ENCODE assay signal across 1 cellular context in the genomic region with DNA sequence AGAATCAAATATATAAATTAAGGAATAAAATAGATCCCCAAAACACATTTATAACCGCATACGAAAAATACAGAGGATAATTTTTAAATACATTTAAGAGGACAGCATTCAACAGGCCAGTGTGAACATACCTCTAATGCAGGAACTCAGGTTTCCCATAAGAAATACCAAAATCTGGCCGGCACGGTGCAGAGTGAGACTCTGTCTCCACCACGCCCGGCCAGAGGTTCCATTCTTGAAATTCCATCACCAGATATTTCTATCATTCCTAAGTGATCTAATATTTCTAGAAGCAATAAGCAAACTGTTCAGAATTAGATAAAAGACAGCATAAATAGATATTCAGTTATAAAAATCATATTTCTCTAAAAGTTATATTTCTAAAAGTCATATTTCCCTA.
TF ChIP-seq lines count a peak whose summit lies in the region.

No MANE protein-coding gene starts in this region.

TF ChIP-seq in A549, 52 proteins besides CTCF, POLR2A, EP300 and RAD21 (continued from another document):
- TF ChIP-seq KDM1A (IDR thresholded peaks at IDR 0.05; ENCODE audit: low read depth) (no peak), NFE2L2 (conservative IDR thresholded peaks at IDR 0.05; ENCODE audit: low read length) (no peak), HOXA7 (CRISPR knock-in tag; IDR thresholded peaks at IDR 0.05) (no peak), HOXB5 (CRISPR knock-in tag; IDR thresholded peaks at IDR 0.05) (no peak), JUN (IDR thresholded peaks at IDR 0.05) (no peak), RFX5 (IDR thresholded peaks at IDR 0.05) (no peak)
- TF ChIP-seq, protein P1, sequence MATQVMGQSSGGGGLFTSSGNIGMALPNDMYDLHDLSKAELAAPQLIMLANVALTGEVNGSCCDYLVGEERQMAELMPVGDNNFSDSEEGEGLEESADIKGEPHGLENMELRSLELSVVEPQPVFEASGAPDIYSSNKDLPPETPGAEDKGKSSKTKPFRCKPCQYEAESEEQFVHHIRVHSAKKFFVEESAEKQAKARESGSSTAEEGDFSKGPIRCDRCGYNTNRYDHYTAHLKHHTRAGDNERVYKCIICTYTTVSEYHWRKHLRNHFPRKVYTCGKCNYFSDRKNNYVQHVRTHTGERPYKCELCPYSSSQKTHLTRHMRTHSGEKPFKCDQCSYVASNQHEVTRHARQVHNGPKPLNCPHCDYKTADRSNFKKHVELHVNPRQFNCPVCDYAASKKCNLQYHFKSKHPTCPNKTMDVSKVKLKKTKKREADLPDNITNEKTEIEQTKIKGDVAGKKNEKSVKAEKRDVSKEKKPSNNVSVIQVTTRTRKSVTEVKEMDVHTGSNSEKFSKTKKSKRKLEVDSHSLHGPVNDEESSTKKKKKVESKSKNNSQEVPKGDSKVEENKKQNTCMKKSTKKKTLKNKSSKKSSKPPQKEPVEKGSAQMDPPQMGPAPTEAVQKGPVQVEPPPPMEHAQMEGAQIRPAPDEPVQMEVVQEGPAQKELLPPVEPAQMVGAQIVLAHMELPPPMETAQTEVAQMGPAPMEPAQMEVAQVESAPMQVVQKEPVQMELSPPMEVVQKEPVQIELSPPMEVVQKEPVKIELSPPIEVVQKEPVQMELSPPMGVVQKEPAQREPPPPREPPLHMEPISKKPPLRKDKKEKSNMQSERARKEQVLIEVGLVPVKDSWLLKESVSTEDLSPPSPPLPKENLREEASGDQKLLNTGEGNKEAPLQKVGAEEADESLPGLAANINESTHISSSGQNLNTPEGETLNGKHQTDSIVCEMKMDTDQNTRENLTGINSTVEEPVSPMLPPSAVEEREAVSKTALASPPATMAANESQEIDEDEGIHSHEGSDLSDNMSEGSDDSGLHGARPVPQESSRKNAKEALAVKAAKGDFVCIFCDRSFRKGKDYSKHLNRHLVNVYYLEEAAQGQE (IDR thresholded peaks at IDR 0.05): no peak
- TF ChIP-seq, protein P2, sequence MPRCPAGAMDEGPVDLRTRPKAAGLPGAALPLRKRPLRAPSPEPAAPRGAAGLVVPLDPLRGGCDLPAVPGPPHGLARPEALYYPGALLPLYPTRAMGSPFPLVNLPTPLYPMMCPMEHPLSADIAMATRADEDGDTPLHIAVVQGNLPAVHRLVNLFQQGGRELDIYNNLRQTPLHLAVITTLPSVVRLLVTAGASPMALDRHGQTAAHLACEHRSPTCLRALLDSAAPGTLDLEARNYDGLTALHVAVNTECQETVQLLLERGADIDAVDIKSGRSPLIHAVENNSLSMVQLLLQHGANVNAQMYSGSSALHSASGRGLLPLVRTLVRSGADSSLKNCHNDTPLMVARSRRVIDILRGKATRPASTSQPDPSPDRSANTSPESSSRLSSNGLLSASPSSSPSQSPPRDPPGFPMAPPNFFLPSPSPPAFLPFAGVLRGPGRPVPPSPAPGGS (IDR thresholded peaks at IDR 0.05): no peak
